ENCODE assay signal across 18 cellular contexts in genomic region chr3:58006661-58007060, GRCh38. TPM values are rescaled to one million over a fixed set of nuclear protein-coding genes. Genes with fewer than 3 reads are reported as not detected.
DNase-seq lines count a peak whose midpoint lies in the region; ATAC-seq and TF ChIP-seq lines count a peak whose summit lies in the region.
"Had no signal": no experiment of that assay in that cellular context is flagged by ENCODE, and none has a peak within 500 bp of the region (broad histone marks: within the 10 kb centered on the region; RNA-seq: fewer than 3 reads in every experiment).

No MANE protein-coding gene starts in this region.

- no peak overlapping the region for H3K27ac Mint-ChIP-seq in CD4-positive, alpha-beta T cell
- H3K27ac Mint-ChIP-seq in brain = peak overlapping the region in 1 of 5 experiments; percentile 8
- peak overlapping the region in 2 of 6 donors; percentile 44 to 56 for H3K27ac Mint-ChIP-seq in naive B cell
- H3K27ac Mint-ChIP-seq: B cell; stimulated activated memory B cell treated with anti-CD40 and anti-IgM and Interleukin-4, amounts not matched to agents 10 μg/mL and 1 μg/mL and 100 μg/mL, for 72 hours; T-helper 17 cell had no signal

- no peak for TF ChIP-seq CTCF in CD4-positive, alpha-beta T cell (IDR thresholded peaks at IDR 0.05)
- no peak for TF ChIP-seq CTCF in IMR-90 (conservative IDR thresholded peaks at IDR 0.05; ENCODE audit: low read depth, low read length)
- TF ChIP-seq CTCF in brain (conservative IDR thresholded peaks at IDR 0.05) = no peak

- 96% methylated on average over 2 of the region's 6 CpGs; no CpG with 5 or more reads in 1 of the 2 experiments for WGBS in IMR-90 (ENCODE audit: extremely low coverage in 2 of 2, insufficient read length in 1 of 2), 2 experiments

- H3K14ac ChIP-seq in IMR-90 (replicated peaks; ENCODE audit: low read depth, low read length) = no peak overlapping the region

- BruUV-seq in IMR-90 (replicated peaks; lab: Mats Ljungman, UMichigan) = no TSS peak

- H3K4me1 ChIP-seq in IMR-90 (ENCODE audit: control insufficient read depth, insufficient read depth, low read length) = peaks cover 14% of the 10 kb centered on the region

- H3K27me3 Mint-ChIP-seq in CD4-positive, alpha-beta T cell = no peaks in the 10 kb centered on the region
- H3K27me3 Mint-ChIP-seq in brain (peaks cover 13% of the 10 kb centered on the region), naive B cell (no peaks in the 10 kb centered on the region)
- H3K27me3 Mint-ChIP-seq: B cell; stimulated activated memory B cell treated with anti-CD40 and anti-IgM and Interleukin-4, amounts not matched to agents 10 μg/mL and 1 μg/mL and 100 μg/mL, for 72 hours; T-helper 17 cell had no signal

- no peaks in the 10 kb centered on the region for H3K36me3 Mint-ChIP-seq in CD4-positive, alpha-beta T cell (ENCODE audit: low read depth)
- H3K36me3 Mint-ChIP-seq in brain = peaks cover 4% of the 10 kb centered on the region
- no peaks in the 10 kb centered on the region for H3K36me3 Mint-ChIP-seq in naive B cell
- H3K36me3 Mint-ChIP-seq: stimulated activated memory B cell treated with anti-CD40 and anti-IgM and Interleukin-4, amounts not matched to agents 10 μg/mL and 1 μg/mL and 100 μg/mL, for 72 hours had no signal

- H3K9me3 ChIP-seq in CD4-positive, alpha-beta T cell (ENCODE audit: control insufficient read depth, low read length) = no peaks in the 10 kb centered on the region
- no peaks in the 10 kb centered on the region for H3K9me3 ChIP-seq in IMR-90 (ENCODE audit: control insufficient read depth, insufficient read depth, low read length)
- H3K9me3 ChIP-seq: thoracic aorta had no signal

- no peak overlapping the region for H2BK120ac ChIP-seq in IMR-90 (ENCODE audit: low read depth, low read length)

- H2AK9ac ChIP-seq in IMR-90 (replicated peaks; ENCODE audit: low read depth, low read length, poor library complexity) = no peak overlapping the region

- POLR2A ChIA-PET in CD4-positive, alpha-beta T cell (lab: Charles Lee) = no interaction called here
- POLR2A ChIA-PET in IMR-90 (lab: Charles Lee; ENCODE audit: unreplicated experiment) = no interaction called here

- peak overlapping the region; percentile 69 for H3K4ac ChIP-seq in IMR-90 (ENCODE audit: low read depth, low read length)

- H2AK5ac ChIP-seq in IMR-90 (ENCODE audit: low read depth, low read length) = peak overlapping the region; percentile 70; the same call in 1 of the 2 replicates

- H3K18ac ChIP-seq in IMR-90 (ENCODE audit: low read depth, low read length) = no peak overlapping the region

- H3K79me1 ChIP-seq in IMR-90 (ENCODE audit: low read depth in 1 of 2, low read length in 2 of 2) = peaks cover 0 to 37% of the 10 kb centered on the region in 2 experiments; a peak in 2 of 4 replicates

- no peak overlapping the region for H4K8ac ChIP-seq in IMR-90 (ENCODE audit: low read depth in 2 of 2, low read length in 2 of 2)

- peak overlapping the region; percentile 68 for H3K4me3 Mint-ChIP-seq in CD4-positive, alpha-beta T cell
- H3K4me3 Mint-ChIP-seq in brain (peak overlapping the region in 3 of 5 experiments; percentile 34 to 67 (median 53)), naive B cell (peak overlapping the region in 5 of 8 donors; percentile 7 to 75 (median 40))
- H3K4me3 Mint-ChIP-seq: stimulated activated memory B cell treated with anti-CD40 and anti-IgM and Interleukin-4, amounts not matched to agents 10 μg/mL and 1 μg/mL and 100 μg/mL, for 72 hours had no signal

- H3K4me1 Mint-ChIP-seq in CD4-positive, alpha-beta T cell (ENCODE audit: low read depth) = peaks cover 26% of the 10 kb centered on the region
- H3K4me1 Mint-ChIP-seq in brain (peaks cover 24% of the 10 kb centered on the region), naive B cell (peaks cover 13 to 19% (median 17%) of the 10 kb centered on the region in 3 donors)

- H3K4me2 ChIP-seq in IMR-90 (ENCODE audit: low read depth, low read length) = no peak overlapping the region

- dilution Hi-C loops in IMR-90 (cut with HindIII; ENCODE audit: low sequenced_read_pairs, unreplicated experiment) = no loop called here

- H2BK5ac ChIP-seq in IMR-90 (ENCODE audit: low read depth, low read length, poor library complexity, severe bottlenecking) = no peak overlapping the region

- ATAC-seq in CD4-positive, alpha-beta T cell (ENCODE audit: poor library complexity) = no peak
- ATAC-seq in IMR-90 (ENCODE audit: low read depth) (no peak), naive B cell (ENCODE audit: low read depth in 2 of 2) (no peak), GM18867 (IDR thresholded peaks at IDR 0.05; ENCODE audit: unreplicated experiment) (no peak)
- ATAC-seq: Right ventricle myocardium inferior; stimulated activated memory B cell treated with anti-CD40 and anti-IgM and Interleukin-4, amounts not matched to agents 10 μg/mL and 1 μg/mL and 100 μg/mL, for 72 hours; T-helper 17 cell had no signal

- peak overlapping the region; percentile 33; the same call in 1 of the 2 replicates for H4K91ac ChIP-seq in IMR-90 (ENCODE audit: insufficient read depth, low read depth, low read length)

- CTCF ChIA-PET in CD4-positive, alpha-beta T cell (lab: Charles Lee) = no interaction called here
- CTCF ChIA-PET in IMR-90 (lab: Yijun Ruan, JAX) = interaction anchor here (1.1 kb wide), 1 partner anchor 13 kb away, joined by 3 read pairs; no protein-coding TSS in a partner anchor

- H3K23ac ChIP-seq in IMR-90 (ENCODE audit: low read depth, low read length) = no peak overlapping the region

- H3K27me3 ChIP-seq in CD4-positive, alpha-beta T cell (ENCODE audit: control insufficient read depth, insufficient read depth, low read length) = no peaks in the 10 kb centered on the region
- H3K27me3 ChIP-seq in IMR-90 (ENCODE audit: control insufficient read depth, insufficient read depth, low read length) = no peaks in the 10 kb centered on the region

- no peak overlapping the region for H2AFZ ChIP-seq in IMR-90 (replicated peaks; ENCODE audit: low read length, poor library complexity)

- peaks cover 33% of the 10 kb centered on the region for H4K20me1 ChIP-seq in IMR-90 (ENCODE audit: insufficient read depth, low read length)

- H3K4me3 ChIP-seq in IMR-90 (ENCODE audit: insufficient read depth, low read depth, low read length) = no peak overlapping the region
- H3K4me3 ChIP-seq: thoracic aorta had no signal

- no peak overlapping the region for H3K27ac ChIP-seq in CD4-positive, alpha-beta T cell (ENCODE audit: low read depth, low read length)
- H3K27ac ChIP-seq in IMR-90 (ENCODE audit: insufficient read depth, low read length) = no peak overlapping the region

- H3K9me3 Mint-ChIP-seq in CD4-positive, alpha-beta T cell = no peaks in the 10 kb centered on the region
- no peaks in the 10 kb centered on the region for H3K9me3 Mint-ChIP-seq in brain
- H3K9me3 Mint-ChIP-seq in naive B cell = no peaks in the 10 kb centered on the region
- H3K9me3 Mint-ChIP-seq: stimulated activated memory B cell treated with anti-CD40 and anti-IgM and Interleukin-4, amounts not matched to agents 10 μg/mL and 1 μg/mL and 100 μg/mL, for 72 hours had no signal

- peak overlapping the region; percentile 50; the same call in 2 of the 3 replicates for H2BK15ac ChIP-seq in IMR-90 (ENCODE audit: low read depth, low read length)

- in situ Hi-C loops in IMR-90 (cut with MboI; ENCODE audit: low sequenced_read_pairs) = loop anchor here (10.0 kb wide), 1 partner anchor 298 kb away; the partner anchor contains the start of genes HTD2 and RPP14

- H4K5ac ChIP-seq in IMR-90 (ENCODE audit: low read depth, low read length) = no peak overlapping the region

- no peak for TF ChIP-seq POLR2A in IMR-90 (IDR thresholded peaks at IDR 0.05; ENCODE audit: low read depth, low read length)

- peak overlapping the region; percentile 47; the same call in 1 of the 2 replicates for H2BK20ac ChIP-seq in IMR-90 (ENCODE audit: low read depth, low read length)

- intact Hi-C loops in CD4-positive, alpha-beta T cell (cut with DNase I, micrococcal nuclease) = loop anchor here (1.0 to 10.0 kb wide), 7 partner anchors 111 to 428 kb away; partner anchors contain the start of genes ABHD6 (in 1 of the 2), HTD2 (in 1 of the 2), PDHB (in 1 of the 2) and RPP14 (in 1 of the 2)
- intact Hi-C loops in IMR-90 (cut with micrococcal nuclease) = loop anchor here (5.0 kb wide), 3 partner anchors 44 to 296 kb away; no protein-coding TSS in a partner anchor

- H3K36me3 ChIP-seq in IMR-90 (ENCODE audit: control insufficient read depth, insufficient read depth, low read length) = no peaks in the 10 kb centered on the region
- H3K36me3 ChIP-seq: thoracic aorta had no signal

- H3K9me1 ChIP-seq in IMR-90 (ENCODE audit: insufficient read depth, low read length) = peaks cover 23% of the 10 kb centered on the region

- no peak overlapping the region for H3K9ac ChIP-seq in IMR-90 (ENCODE audit: low read depth, low read length)

- H3K56ac ChIP-seq in IMR-90 (ENCODE audit: extremely low read depth, insufficient read depth, low read length) = no peak overlapping the region

- no peak for DNase-seq in CD4-positive, alpha-beta T cell
- no peak for DNase-seq in IMR-90
- no peak for DNase-seq in naive B cell
- DNase-seq in HUDEP-2 (lab: John Stamatoyannopoulos, UW; ENCODE audit: unreplicated experiment in 76 of 76) = no peak
- no peak for DNase-seq in activated CD4-positive, alpha-beta T cell treated with anti-CD3 and anti-CD28 coated beads for 1 hour
- DNase-seq: activated CD4-positive, CD25-positive, alpha-beta regulatory T cell; islet precursor cell; mesenchymal stem cell; NCI-H226; retina; stimulated activated CD4-positive, alpha-beta T cell treated with anti-CD3 and anti-CD28 coated beads, Interleukin-15, amount 100 ng/mL, for 24 hours; T-helper 17 cell had no signal

- no peak for TF ChIP-seq RAD21 in IMR-90 (IDR thresholded peaks at IDR 0.05; ENCODE audit: low read length)

TF ChIP-seq in IMR-90, 13 proteins besides CTCF, POLR2A, EP300 and RAD21 (continues in another document):
- TF ChIP-seq RCOR1 (IDR thresholded peaks at IDR 0.05; ENCODE audit: insufficient replicate concordance, low read length) (no peak), SMC3 (IDR thresholded peaks at IDR 0.05; ENCODE audit: low read depth, low read length) (no peak), USF2 (IDR thresholded peaks at IDR 0.05; ENCODE audit: low read depth, low read length) (no peak), FOS (IDR thresholded peaks at IDR 0.05; ENCODE audit: low read depth, low read length) (no peak)

RNA-seq across cellular contexts. Expression of gene FLNB, which starts 1.6 kb away (rescaled TPM):
- total RNA-seq in CD4-positive, alpha-beta T cell = 10 to 100 TPM; 39.7 to 42.1 TPM
- total RNA-seq in IMR-90 (2012; rRNA removed) = 124 and 136 TPM in 2 replicates
- 78.0 and 81.4 TPM in 2 replicates for polyA plus RNA-seq in IMR-90 (2012; rRNA removed)
- polyA plus RNA-seq in IMR-90 (2012; cell fraction: cytosol; rRNA removed) = 22.2 and 37.9 TPM in 2 replicates
- polyA plus RNA-seq in IMR-90 (2012; cell fraction: nucleus; rRNA removed; ENCODE audit: low replicate concordance) = 338 and 411 TPM in 2 replicates
- 27.6 TPM for polyA plus RNA-seq in brain (ENCODE audit: insufficient read depth, low read depth, low replicate concordance)
- 10 to 100 TPM in 3 of 6 donors, 1 to 10 TPM in 3; 3.2 to 14.6 (median 9.7) TPM for polyA plus RNA-seq in naive B cell (ENCODE audit: low read depth in 6 of 6)
